ENCODE assay signal across 8 cellular contexts in genomic region chr4:118281611-118282442, GRCh38.
DNase-seq lines count a peak whose midpoint lies in the region; ATAC-seq and TF ChIP-seq lines count a peak whose summit lies in the region.

No MANE protein-coding gene starts in this region.

- peaks cover 13% of the 10 kb centered on the region for H4K20me1 ChIP-seq in neural progenitor cell (ENCODE audit: low read depth)

- H3K27me3 Mint-ChIP-seq in neural progenitor cell (ENCODE audit: insufficient read depth, low read depth): peaks cover 2% of the 10 kb centered on the region

- H3K27ac Mint-ChIP-seq in neural progenitor cell: no peak overlapping the region

- TF ChIP-seq CTCF in body of pancreas (IDR thresholded peaks at IDR 0.05) (no peak), neural progenitor cell (IDR thresholded peaks at IDR 0.05) (no peak)

- H3K9me3 Mint-ChIP-seq in neural progenitor cell: no peaks in the 10 kb centered on the region

- peak overlapping the region; percentile 15 for H3K4me2 ChIP-seq in neural progenitor cell

- H3K36me3 ChIP-seq in MG63 (peaks cover 59% of the 10 kb centered on the region), body of pancreas (replicated peaks in 1 of 2; ENCODE audit: insufficient read depth in 1 of 2, low read depth in 2 of 2) (no peaks in the 10 kb centered on the region), neural progenitor cell (no peaks in the 10 kb centered on the region)

- H3K4me1 ChIP-seq in body of pancreas (peaks cover 46% of the 10 kb centered on the region), neural progenitor cell (peaks cover 17% of the 10 kb centered on the region)

- H3F3A ChIP-seq in neural progenitor cell (ENCODE audit: low read depth): peaks cover 38% of the 10 kb centered on the region

- DNase-seq in NCI-H2081 (lab: John Stamatoyannopoulos, UW) (peak; percentile 12 to 36), NCI-H2081 treated with DMSO at 0.1 percent for 48 hours (lab: John Stamatoyannopoulos, UW) (no peak), MG63 (peak; percentile 45), body of pancreas (peak; percentile 31 to 49 (median 37)), neural progenitor cell (ENCODE audit: low spot score) (peak; percentile 43), AG08396 (ENCODE audit: low spot score) (no peak)
- DNase-seq in activated CD4-positive, CD25-positive, alpha-beta regulatory T cell (lab: John Stamatoyannopoulos, UW): no peak

- H3K9me3 ChIP-seq in MG63 (no peaks in the 10 kb centered on the region), body of pancreas (no peaks in the 10 kb centered on the region), neural progenitor cell (ENCODE audit: low read depth) (no peaks in the 10 kb centered on the region)

- peak in 2 of 3 donors; percentile 26 to 27 for TF ChIP-seq POLR2A in body of pancreas (IDR thresholded peaks at IDR 0.05)

- H3K4me3 ChIP-seq in MG63: no peak overlapping the region; the same call in 1 of the 2 replicates
- no peak overlapping the region for H3K4me3 ChIP-seq in body of pancreas
- H3K4me3 ChIP-seq in neural progenitor cell: no peak overlapping the region

- H3K27me3 ChIP-seq in MG63 (no peaks in the 10 kb centered on the region), body of pancreas (no peaks in the 10 kb centered on the region), neural progenitor cell (no peaks in the 10 kb centered on the region)

- H3K27ac ChIP-seq in body of pancreas (peak overlapping the region in 3 of 4 donors; percentile 41 to 97 (median 71)), neural progenitor cell (no peak overlapping the region)

- ATAC-seq in body of pancreas (no peak), HG02588 (IDR thresholded peaks at IDR 0.05; ENCODE audit: unreplicated experiment) (no peak)

- H3K9ac ChIP-seq in neural progenitor cell: no peak overlapping the region

- WGBS in body of pancreas, 2 donors: 28 to 29% methylated on average over 9 of the region's 9 CpGs

- no peaks in the 10 kb centered on the region for H3K36me3 Mint-ChIP-seq in neural progenitor cell

- no peak overlapping the region for H2AFZ ChIP-seq in neural progenitor cell (replicated peaks)

- peaks cover 28% of the 10 kb centered on the region for H3K4me1 Mint-ChIP-seq in neural progenitor cell

- intact Hi-C loops in body of pancreas (cut with DNase I): loop anchor here (5.0 kb wide), 1 partner anchor 70 kb away; the partner anchor contains the start of gene PRSS12

- no peak overlapping the region for H3K4me3 Mint-ChIP-seq in neural progenitor cell

- H3K79me2 ChIP-seq in neural progenitor cell (ENCODE audit: low read depth): peaks cover 18% of the 10 kb centered on the region

Comparison
In these comparisons a context has a peak if more than half of its experiments do, and no peak if none do; other contexts are left out.
1. DNase-seq: peak in NCI-H2081 (2 of 2), MG63 (single experiment), body of pancreas (4 of 4) and neural progenitor cell (single experiment); none in NCI-H2081 treated with DMSO at 0.1 percent for 48 hours (single experiment), AG08396 (single experiment) and activated CD4-positive, CD25-positive, alpha-beta regulatory T cell (0 of 4).